8 cellular contexts compared by ENCODE assay signal in genomic region chr4:153344131-153345010, GRCh38. TPM values are rescaled to one million over a fixed set of nuclear protein-coding genes. Genes with fewer than 3 reads are reported as not detected.
DNase-seq lines count a peak whose midpoint lies in the region; ATAC-seq and TF ChIP-seq lines count a peak whose summit lies in the region.

Gene MND1, plus strand, starts transcription at chr4:153344688. Its CDS starts 50 bp downstream, at chr4:153344738.

- ATAC-seq in HG03175 (IDR thresholded peaks at IDR 0.05; ENCODE audit: unreplicated experiment) (peak; percentile 82), activated B cell treated with CpG ODN at 0.5 μM for 24 hours (ENCODE audit: low read depth) (peak; percentile 93)

- no peaks in the 10 kb centered on the region for H3K9me3 Mint-ChIP-seq in activated B cell treated with CpG ODN at 0.5 μM for 24 hours

- H3K27me3 Mint-ChIP-seq in activated B cell treated with CpG ODN at 0.5 μM for 24 hours, result no peaks in the 10 kb centered on the region

- POLR2A ChIA-PET in activated B cell treated with CpG ODN at 0.5 μM for 24 hours (lab: Charles Lee), result interaction anchor here (0.7 to 1.8 kb wide), 3 partner anchors 178 to 230 kb away, joined by 3 to 5 read pairs (median 4); no protein-coding TSS in a partner anchor

- in situ Hi-C loops in GM18951 (cut with MboI; ENCODE audit: low sequenced_read_pairs, unreplicated experiment), result no loop called here

- H3K27ac Mint-ChIP-seq in activated B cell treated with CpG ODN at 0.5 μM for 24 hours, result no peak within 1 kb of the TSS

- intact Hi-C loops in activated B cell treated with CpG ODN at 0.5 μM for 24 hours (cut with micrococcal nuclease), result loop anchor here (1.0 to 10.0 kb wide), 10 partner anchors 89 to 1582 kb away; partner anchors contain the start of genes FGG and GATB

- no peak within 1 kb of the TSS for H3K27ac ChIP-seq in caudate nucleus (ENCODE audit: low read depth, low read length)

- CTCF ChIA-PET in activated B cell treated with CpG ODN at 0.5 μM for 24 hours (lab: Charles Lee), result interaction anchor here (0.5 to 3.3 kb wide), 6 partner anchors 74 to 299 kb away, joined by 3 to 21 read pairs (median 3); no protein-coding TSS in a partner anchor

- peaks cover 3% of the 10 kb centered on the region for H3K36me3 Mint-ChIP-seq in activated B cell treated with CpG ODN at 0.5 μM for 24 hours (ENCODE audit: low read depth)

- DNase-seq in AG20443 (ENCODE audit: low spot score) (peak; percentile 97), NCI-H226 (peak; percentile 65), activated B cell treated with CpG ODN at 0.5 μM for 24 hours (peak; percentile 91), caudate nucleus (lab: John Stamatoyannopoulos, UW) (peak in 60 of 61 donors; percentile 13 to 86 (median 68)), iris pigment epithelial cell (ENCODE audit: low read depth) (peak; percentile 70)
- DNase-seq in stimulated activated CD4-positive, alpha-beta T cell treated with anti-CD3 and anti-CD28 coated beads, Interleukin-12 subunit alpha, Interleukin-12 subunit beta, amount 100 ng/mL, for 4 hours, result peak; percentile 91

- peak; percentile 72 for TF ChIP-seq CTCF in activated B cell treated with CpG ODN at 0.5 μM for 24 hours (IDR thresholded peaks at IDR 0.05)

- peak within 1 kb of the TSS; percentile 94 for H3K4me3 Mint-ChIP-seq in activated B cell treated with CpG ODN at 0.5 μM for 24 hours

- TF ChIP-seq POLR2A in GM18951 (IDR thresholded peaks at IDR 0.05; ENCODE audit: extremely low read depth, insufficient read depth, insufficient read length), result peak; percentile 87

- peaks cover 44% of the 10 kb centered on the region for H3K4me1 Mint-ChIP-seq in activated B cell treated with CpG ODN at 0.5 μM for 24 hours

RNA-seq across cellular contexts. Expression of gene MND1, which starts in this region (rescaled TPM):
- total RNA-seq in activated B cell treated with CpG ODN at 0.5 μM for 24 hours, result 0.27 and 0.53 TPM in 2 replicates

Comparison
In these comparisons a context has a peak if more than half of its experiments do, and no peak if none do; other contexts are left out.
1. Peak in DNase-seq and ATAC-seq in activated B cell treated with CpG ODN at 0.5 μM for 24 hours; RNA of the gene not detected or under 1 TPM.